15 cellular contexts compared by ENCODE assay signal in genomic region chr9:82418334-82418733, GRCh38.
"Had no signal": no experiment of that assay in that cellular context is flagged by ENCODE, and none has a peak within 500 bp of the region (broad histone marks: within the 10 kb centered on the region; RNA-seq: fewer than 3 reads in every experiment).

No MANE protein-coding gene starts in this region.

- H3K4me1 ChIP-seq: testis had no signal

- H3K27ac Mint-ChIP-seq: activated CD8-positive, alpha-beta memory T cell treated with anti-CD3 and anti-CD28 coated beads, Interleukin-2, amount 10 ng/mL, durations not matched to agents 7 days and 5 days; activated naive CD4-positive, alpha-beta T cell treated with anti-CD3 and anti-CD28 coated beads, Interleukin-2, amount 50 U/mL, for 24 hours; activated T-cell treated with anti-CD3 and anti-CD28 coated beads, Interleukin-2, amount 50 U/mL, for 24 hours; nephron progenitor cell; stimulated activated naive CD8-positive, alpha-beta T cell treated with anti-CD3 and anti-CD28 coated beads, Interleukin-15, amount 100 ng/mL, for 72 hours had no signal

- ATAC-seq: activated CD8-positive, alpha-beta memory T cell treated with anti-CD3 and anti-CD28 coated beads, Interleukin-2, amount 10 ng/mL, durations not matched to agents 7 days and 5 days; esophagus mucosa; stimulated activated naive CD8-positive, alpha-beta T cell treated with anti-CD3 and anti-CD28 coated beads, Interleukin-15, amount 100 ng/mL, for 72 hours had no signal

- H3K9me3 ChIP-seq: testis had no signal

- H3K27me3 ChIP-seq: dorsolateral prefrontal cortex, testis had no signal

- H3K27ac ChIP-seq: dorsolateral prefrontal cortex, testis had no signal

- H3K36me3 Mint-ChIP-seq: activated CD8-positive, alpha-beta memory T cell treated with anti-CD3 and anti-CD28 coated beads, Interleukin-2, amount 10 ng/mL, durations not matched to agents 7 days and 5 days; activated naive CD4-positive, alpha-beta T cell treated with anti-CD3 and anti-CD28 coated beads, Interleukin-2, amount 50 U/mL, for 24 hours had no signal

- H3K4me3 ChIP-seq: dorsolateral prefrontal cortex, testis had no signal

- DNase-seq: activated CD4-positive, alpha-beta T cell treated with anti-CD3 and anti-CD28 coated beads, Interleukin-2, amount 50 U/mL, for 48 hours; activated CD4-positive, CD25-positive, alpha-beta regulatory T cell treated with anti-CD3 and anti-CD28 coated beads, Interleukin-2, amount 50 U/mL, for 72 hours; activated CD8-positive, alpha-beta memory T cell treated with anti-CD3 and anti-CD28 coated beads, Interleukin-2, amount 10 ng/mL, durations not matched to agents 7 days and 5 days; activated effector memory CD4-positive, alpha-beta T cell treated with Interleukin-2 at 50 U/mL for 16 hours; activated T-cell treated with anti-CD3 and anti-CD28 coated beads, Interleukin-2, amount 50 U/mL, for 24 hours; amniotic stem cell; dorsolateral prefrontal cortex; mesendoderm; nephron progenitor cell; stimulated activated CD4-positive, alpha-beta T cell treated with anti-CD3 and anti-CD28 coated beads, Interleukin-15, amount 100 ng/mL, for 24 hours; stimulated activated CD4-positive, alpha-beta T cell treated with anti-CD3 and anti-CD28 coated beads, Interleukin-4, amount 100 ng/mL, for 24 hours; stimulated activated naive CD8-positive, alpha-beta T cell treated with anti-CD3 and anti-CD28 coated beads, Interleukin-15, amount 100 ng/mL, for 72 hours; testis had no signal
